ENCODE assay signal across 14 cellular contexts in the genomic region with DNA sequence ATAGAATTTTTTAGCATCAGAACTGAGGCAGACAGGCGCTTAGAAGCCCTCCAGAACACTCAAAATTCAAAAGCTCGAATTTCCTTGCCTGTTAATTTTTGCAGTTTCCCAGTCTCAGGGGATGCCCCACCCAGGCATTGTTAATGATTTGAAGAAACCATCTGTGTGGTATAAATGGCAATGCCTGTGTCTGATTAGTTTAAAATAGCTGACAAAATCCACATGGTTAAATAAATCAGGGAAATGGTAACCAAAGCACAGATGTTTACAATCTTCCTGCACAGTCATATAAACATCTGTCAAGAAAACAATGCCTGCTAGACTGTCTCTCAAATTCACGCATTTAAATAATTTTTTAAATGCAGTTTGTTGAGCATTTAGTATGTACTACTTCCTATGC.
"Had no signal": no experiment of that assay in that cellular context is flagged by ENCODE, and none has a peak within 500 bp of the region (broad histone marks: within the 10 kb centered on the region; RNA-seq: fewer than 3 reads in every experiment).

No MANE protein-coding gene starts in this region.

- H3K4me3 ChIP-seq: ascending aorta, dorsolateral prefrontal cortex, esophagus squamous epithelium, lower lobe of right lung had no signal

- H3K4me3 Mint-ChIP-seq: activated CD4-positive, alpha-beta memory T cell treated with anti-CD3 and anti-CD28 coated beads for 36 hours; activated naive CD8-positive, alpha-beta T cell treated with anti-CD3 and anti-CD28 coated beads, Interleukin-2, amount 10 ng/mL, durations not matched to agents 7 days and 5 days; natural killer cell treated with Interleukin-12 subunit alpha and Interleukin-12 subunit beta and Interleukin-15 and Interleukin-18, amount 100 ng/mL, for 72 hours had no signal

- H3K36me3 Mint-ChIP-seq: activated CD4-positive, alpha-beta memory T cell treated with anti-CD3 and anti-CD28 coated beads for 36 hours; activated naive CD8-positive, alpha-beta T cell treated with anti-CD3 and anti-CD28 coated beads, Interleukin-2, amount 10 ng/mL, durations not matched to agents 7 days and 5 days; natural killer cell treated with Interleukin-12 subunit alpha and Interleukin-12 subunit beta and Interleukin-15 and Interleukin-18, amount 100 ng/mL, for 72 hours had no signal

- H3K27ac ChIP-seq: ascending aorta, dorsolateral prefrontal cortex, esophagus squamous epithelium, lower lobe of right lung had no signal

- H3K36me3 ChIP-seq: ascending aorta, esophagus squamous epithelium, lower lobe of right lung had no signal

- H3K9me3 ChIP-seq: ascending aorta, esophagus squamous epithelium, lower lobe of right lung had no signal

- H3K4me1 Mint-ChIP-seq: activated naive CD8-positive, alpha-beta T cell treated with anti-CD3 and anti-CD28 coated beads, Interleukin-2, amount 10 ng/mL, durations not matched to agents 7 days and 5 days had no signal

- DNase-seq: activated CD4-positive, alpha-beta memory T cell treated with anti-CD3 and anti-CD28 coated beads for 36 hours; activated gamma-delta T cell treated with Interleukin-2 at 50 U/mL for 16 hours; activated naive CD8-positive, alpha-beta T cell treated with anti-CD3 and anti-CD28 coated beads, Interleukin-2, amount 10 ng/mL, durations not matched to agents 7 days and 5 days; activated T-cell treated with anti-CD3 and anti-CD28 coated beads, Interleukin-2, amount 50 U/mL, for 48 hours; dorsolateral prefrontal cortex; esophagus squamous epithelium; hippocampal formation; kidney glomerular epithelial cell; lower lobe of right lung; stimulated activated naive CD4-positive, alpha-beta T cell; substantia nigra; trophoblast cell had no signal

- H3K27me3 ChIP-seq: ascending aorta, dorsolateral prefrontal cortex, esophagus squamous epithelium had no signal

- H3K27ac Mint-ChIP-seq: activated CD4-positive, alpha-beta memory T cell treated with anti-CD3 and anti-CD28 coated beads for 36 hours; activated naive CD8-positive, alpha-beta T cell treated with anti-CD3 and anti-CD28 coated beads, Interleukin-2, amount 10 ng/mL, durations not matched to agents 7 days and 5 days; natural killer cell treated with Interleukin-12 subunit alpha and Interleukin-12 subunit beta and Interleukin-15 and Interleukin-18, amount 100 ng/mL, for 72 hours had no signal

- H3K27me3 Mint-ChIP-seq: natural killer cell treated with Interleukin-12 subunit alpha and Interleukin-12 subunit beta and Interleukin-15 and Interleukin-18, amount 100 ng/mL, for 72 hours had no signal

- H3K4me1 ChIP-seq: ascending aorta, esophagus squamous epithelium, lower lobe of right lung had no signal
